In genomic region chr13:110716235-110716505, GRCh38 we compare ENCODE assay signal across 7 cellular contexts. TPM values are rescaled to one million over a fixed set of nuclear protein-coding genes. Genes with fewer than 3 reads are reported as not detected.
A peak's percentile ranks its signal among the peaks of the same experiment; 100 is the strongest.
DNase-seq lines count a peak whose midpoint lies in the region; ATAC-seq and TF ChIP-seq lines count a peak whose summit lies in the region.

No MANE protein-coding gene starts in this region.

- ATAC-seq in GM23338, result no peak
- ATAC-seq in PC-3, result no peak
- no peak for ATAC-seq in GM18511 (IDR thresholded peaks at IDR 0.05; ENCODE audit: unreplicated experiment)
- no peak for ATAC-seq in GM21737 (IDR thresholded peaks at IDR 0.05; ENCODE audit: unreplicated experiment)

- peaks cover 32% of the 10 kb centered on the region for H4K20me1 ChIP-seq in GM23338 (replicated peaks; ENCODE audit: insufficient read depth)
- peaks cover 18% of the 10 kb centered on the region; the same call in 1 of the 2 replicates for H4K20me1 ChIP-seq in PC-3 (ENCODE audit: low read length)

- H3K4me3 ChIP-seq in GM23338, result peak overlapping the region; percentile 89
- peak overlapping the region; percentile 99 for H3K4me3 ChIP-seq in PC-3 (ENCODE audit: low read length)
- peak overlapping the region; percentile 97 for H3K4me3 ChIP-seq in effector memory CD4-positive, alpha-beta T cell (ENCODE audit: insufficient read depth, low read depth, low read length, poor library complexity, severe bottlenecking)
- peak overlapping the region; percentile 71 for H3K4me3 ChIP-seq in mucosa of stomach (ENCODE audit: low read length)

- peaks cover 13% of the 10 kb centered on the region for H3K27me3 Mint-ChIP-seq in GM23338 (ENCODE audit: insufficient read depth, low read depth, poor library complexity)

- H3K4me1 ChIP-seq in GM23338 (ENCODE audit: insufficient read depth) (peaks cover 18% of the 10 kb centered on the region), PC-3 (ENCODE audit: insufficient read depth, low read length) (peaks cover 8% of the 10 kb centered on the region), mucosa of stomach (ENCODE audit: control insufficient read depth, insufficient read depth, low read length) (peaks cover 13% of the 10 kb centered on the region)
- peaks cover 16% of the 10 kb centered on the region for H3K4me1 ChIP-seq in effector memory CD4-positive, alpha-beta T cell (ENCODE audit: control insufficient read depth, insufficient read depth, low read length, poor library complexity, severe bottlenecking)

- H3K4me2 ChIP-seq in GM23338 (peak overlapping the region; percentile 89), PC-3 (ENCODE audit: low read length) (peak overlapping the region; percentile 96)

- H3K9me3 ChIP-seq in PC-3 (ENCODE audit: low read length) (no peaks in the 10 kb centered on the region), mucosa of stomach (ENCODE audit: control insufficient read depth, low read length) (no peaks in the 10 kb centered on the region)
- H3K9me3 ChIP-seq in effector memory CD4-positive, alpha-beta T cell (ENCODE audit: control insufficient read depth, low read length), result no peaks in the 10 kb centered on the region

- peaks cover 18% of the 10 kb centered on the region for H3K4me1 Mint-ChIP-seq in GM23338

- H3K9ac ChIP-seq in PC-3 (ENCODE audit: low read length), result peak overlapping the region; percentile 93
- H3K9ac ChIP-seq in mucosa of stomach (ENCODE audit: low read length), result peak overlapping the region; percentile 93

- H3K79me2 ChIP-seq in GM23338 (replicated peaks; ENCODE audit: insufficient read depth) (peaks cover 66% of the 10 kb centered on the region), PC-3 (ENCODE audit: low read length) (peaks cover 69% of the 10 kb centered on the region)

- H3F3A ChIP-seq in GM23338 (replicated peaks; ENCODE audit: low read depth) (peaks cover 9% of the 10 kb centered on the region; the same call in 1 of the 2 replicates), PC-3 (ENCODE audit: low read length, unreplicated experiment) (no peaks in the 10 kb centered on the region)

- TF ChIP-seq CTCF in GM23338 (conservative IDR thresholded peaks at IDR 0.05; ENCODE audit: low read depth in 2 of 2) (no peak), PC-3 (conservative IDR thresholded peaks at IDR 0.05; ENCODE audit: low read depth, low read length) (no peak)

- peak overlapping the region; percentile 98 for H3K4me3 Mint-ChIP-seq in GM23338

- H3K36me3 Mint-ChIP-seq in GM23338 (ENCODE audit: low read depth), result peaks cover 22% of the 10 kb centered on the region

- no peaks in the 10 kb centered on the region for H3K27me3 ChIP-seq in GM23338 (ENCODE audit: insufficient read depth)
- H3K27me3 ChIP-seq in PC-3 (ENCODE audit: low read length), result no peaks in the 10 kb centered on the region
- H3K27me3 ChIP-seq in effector memory CD4-positive, alpha-beta T cell (replicated peaks; ENCODE audit: control insufficient read depth, insufficient read depth, low read length, poor library complexity, severe bottlenecking), result no peaks in the 10 kb centered on the region
- H3K27me3 ChIP-seq in mucosa of stomach (ENCODE audit: control insufficient read depth, insufficient read depth, low read length), result no peaks in the 10 kb centered on the region

- CTCF ChIA-PET in PC-3 (lab: Charles Lee), result interaction anchor here (0.7 kb wide), 1 partner anchor 260 kb away, joined by 3 read pairs; no protein-coding TSS in a partner anchor

- peak overlapping the region; percentile 91 for H3K27ac Mint-ChIP-seq in GM23338

- H3K36me3 ChIP-seq in GM23338 (ENCODE audit: insufficient read depth), result no peaks in the 10 kb centered on the region
- H3K36me3 ChIP-seq in PC-3 (ENCODE audit: low read depth, low read length), result peaks cover 4% of the 10 kb centered on the region; the same call in 1 of the 2 replicates
- H3K36me3 ChIP-seq in effector memory CD4-positive, alpha-beta T cell (ENCODE audit: control insufficient read depth, insufficient read depth, low read length), result peaks cover 20% of the 10 kb centered on the region
- no peaks in the 10 kb centered on the region for H3K36me3 ChIP-seq in mucosa of stomach (ENCODE audit: control insufficient read depth, insufficient read depth, low read length)

- no TSS peak for BruUV-seq in PC-3 (replicated peaks; lab: Mats Ljungman, UMichigan)

- DNase-seq in GM23338 (ENCODE audit: low spot score) (peak; percentile 46), PC-3 (peak; percentile 40)
- DNase-seq in effector memory CD4-positive, alpha-beta T cell, result peak in 1 of 3 donors; percentile 5
- DNase-seq in stimulated activated CD4-positive, alpha-beta T cell treated with anti-CD3 and anti-CD28 coated beads, Interleukin-4, amount 100 ng/mL, for 1 hour, result no peak

- H3K9me2 ChIP-seq in GM23338 (ENCODE audit: insufficient read depth) (no peaks in the 10 kb centered on the region), PC-3 (replicated peaks; ENCODE audit: low read length) (no peaks in the 10 kb centered on the region)

- H3K27ac ChIP-seq in GM23338 (ENCODE audit: low read depth), result no peak overlapping the region; the same call in 1 of the 2 replicates
- peak overlapping the region; percentile 48 for H3K27ac ChIP-seq in PC-3 (ENCODE audit: low read length)
- peak overlapping the region; percentile 68 for H3K27ac ChIP-seq in effector memory CD4-positive, alpha-beta T cell (ENCODE audit: insufficient read depth, low read length, poor library complexity, severe bottlenecking)

- peaks cover 5% of the 10 kb centered on the region; the same call in 1 of the 3 replicates for H3K9me3 Mint-ChIP-seq in GM23338

- POLR2A ChIA-PET in PC-3 (lab: Charles Lee; ENCODE audit: unreplicated experiment), result no interaction called here

- intact Hi-C loops in PC-3 (cut with micrococcal nuclease), result no loop called here

- H2AFZ ChIP-seq in GM23338 (no peak overlapping the region), PC-3 (ENCODE audit: low read length) (peak overlapping the region; percentile 81)

TF ChIP-seq in GM23338, 12 proteins besides CTCF, POLR2A, EP300 and RAD21:
- TF ChIP-seq ZNF331 (CRISPR knock-in tag; IDR thresholded peaks at IDR 0.05; ENCODE audit: low read depth), result no peak
- no peak for TF ChIP-seq CREB1 (CRISPR knock-in tag; IDR thresholded peaks at IDR 0.05; ENCODE audit: low read depth)
- TF ChIP-seq REST (IDR thresholded peaks at IDR 0.05; ENCODE audit: unreplicated experiment), result no peak
- TF ChIP-seq EZH2phosphoT487 (IDR thresholded peaks at IDR 0.05; ENCODE audit: unreplicated experiment), result no peak
- TF ChIP-seq POLR2AphosphoS5 (IDR thresholded peaks at IDR 0.05; ENCODE audit: low read depth), result no peak
- no peak for TF ChIP-seq JUNB (IDR thresholded peaks at IDR 0.05; ENCODE audit: unreplicated experiment)

RNA-seq across cellular contexts. Expression of gene ING1, which starts 2.7 kb away (rescaled TPM):
- total RNA-seq in GM23338 (2014; rRNA removed; shearing (Covaris generic)), result 34.4 and 35.8 TPM in 2 replicates
- 26.9 and 27.4 TPM in 2 replicates for polyA plus RNA-seq in GM23338 (2016; fragmentation: Nextera tagmentation; extraction: Ambion mirVana)
- total RNA-seq in PC-3 (2014; rRNA removed), result 17.9 and 20.8 TPM in 2 replicates

RNA-seq across cellular contexts. Expression of gene CARS2, which starts 10.3 kb away (rescaled TPM):
- 39.0 and 46.8 TPM in 2 replicates for total RNA-seq in GM23338 (2014; rRNA removed; shearing (Covaris generic))
- 53.5 and 58.6 TPM in 2 replicates for polyA plus RNA-seq in GM23338 (2016; fragmentation: Nextera tagmentation; extraction: Ambion mirVana)
- total RNA-seq in PC-3 (2014; rRNA removed), result 70.9 and 72.9 TPM in 2 replicates
